Comparison of ENCODE assay signal across 13 cellular contexts in genomic region chr4:140806175-140806574, GRCh38. TPM values are rescaled to one million over a fixed set of nuclear protein-coding genes. Genes with fewer than 3 reads are reported as not detected.
DNase-seq lines count a peak whose midpoint lies in the region; ATAC-seq and TF ChIP-seq lines count a peak whose summit lies in the region.
"Had no signal": no experiment of that assay in that cellular context is flagged by ENCODE, and none has a peak within 500 bp of the region (broad histone marks: within the 10 kb centered on the region; RNA-seq: fewer than 3 reads in every experiment).

No MANE protein-coding gene starts in this region.

- peaks cover 14% of the 10 kb centered on the region for H3K9me3 Mint-ChIP-seq in dendritic cell treated with granulocyte-macrophage colony-stimulating factor and Interleukin-4, amounts not matched to agents 40 ng/mL and 50 ng/mL, for 4 days
- H3K9me3 Mint-ChIP-seq in activated CD8-positive, alpha-beta memory T cell treated with anti-CD3 and anti-CD28 coated beads, Interleukin-2, amount 10 ng/mL, durations not matched to agents 7 days and 5 days (ENCODE audit: low read depth), result no peaks in the 10 kb centered on the region

- ATAC-seq in GM18867 (IDR thresholded peaks at IDR 0.05; ENCODE audit: unreplicated experiment), result peak; percentile 69
- ATAC-seq in GM21619 (IDR thresholded peaks at IDR 0.05; ENCODE audit: unreplicated experiment), result peak; percentile 80
- ATAC-seq in HG03139 (IDR thresholded peaks at IDR 0.05; ENCODE audit: unreplicated experiment), result peak; percentile 45
- no peak for ATAC-seq in activated CD8-positive, alpha-beta memory T cell treated with anti-CD3 and anti-CD28 coated beads, Interleukin-2, amount 10 ng/mL, durations not matched to agents 7 days and 5 days
- ATAC-seq: activated CD8-positive, alpha-beta T cell treated with anti-CD3 and anti-CD28 coated beads, Interleukin-2, amount 10 ng/mL, durations not matched to agents 7 days and 5 days; naive thymus-derived CD8-positive, alpha-beta T cell had no signal

- DNase-seq in posterior vena cava (ENCODE audit: low spot score), result no peak
- DNase-seq in activated CD8-positive, alpha-beta memory T cell treated with anti-CD3 and anti-CD28 coated beads, Interleukin-2, amount 10 ng/mL, durations not matched to agents 7 days and 5 days, result no peak
- no peak for DNase-seq in tibial nerve (ENCODE audit: low spot score in 2 of 2)
- no peak for DNase-seq in T-helper 9 cell
- DNase-seq: activated CD8-positive, alpha-beta T cell treated with anti-CD3 and anti-CD28 coated beads, Interleukin-2, amount 10 ng/mL, durations not matched to agents 7 days and 5 days; Caco-2; IMR-90; naive thymus-derived CD8-positive, alpha-beta T cell; stimulated activated naive CD4-positive, alpha-beta T cell treated with Interleukin-2 at 50 U/mL for 16 hours had no signal

- no peaks in the 10 kb centered on the region for H3K36me3 ChIP-seq in tibial nerve

- H3K27me3 ChIP-seq in tibial nerve, result no peaks in the 10 kb centered on the region

- no peak for TF ChIP-seq CTCF in tibial nerve (IDR thresholded peaks at IDR 0.05)

- peaks cover 58% of the 10 kb centered on the region for H3K4me1 Mint-ChIP-seq in dendritic cell treated with granulocyte-macrophage colony-stimulating factor and Interleukin-4, amounts not matched to agents 40 ng/mL and 50 ng/mL, for 4 days (ENCODE audit: low read depth)
- no peaks in the 10 kb centered on the region for H3K4me1 Mint-ChIP-seq in activated CD8-positive, alpha-beta memory T cell treated with anti-CD3 and anti-CD28 coated beads, Interleukin-2, amount 10 ng/mL, durations not matched to agents 7 days and 5 days

- peak overlapping the region in 1 of 4 donors; percentile 41 for H3K27ac ChIP-seq in tibial nerve

- 88 to 96% methylated on average over 4 of the region's 4 CpGs for WGBS in tibial nerve, 2 donors

- H3K27me3 Mint-ChIP-seq in dendritic cell treated with granulocyte-macrophage colony-stimulating factor and Interleukin-4, amounts not matched to agents 40 ng/mL and 50 ng/mL, for 4 days, result peaks cover 4% of the 10 kb centered on the region
- no peaks in the 10 kb centered on the region for H3K27me3 Mint-ChIP-seq in activated CD8-positive, alpha-beta memory T cell treated with anti-CD3 and anti-CD28 coated beads, Interleukin-2, amount 10 ng/mL, durations not matched to agents 7 days and 5 days

- peaks cover 0 to 27% (median 14%) of the 10 kb centered on the region in 4 donors for H3K4me1 ChIP-seq in tibial nerve
- H3K4me1 ChIP-seq: Caco-2 had no signal

- CTCF ChIA-PET in activated CD8-positive, alpha-beta memory T cell treated with anti-CD3 and anti-CD28 coated beads, Interleukin-2, amount 10 ng/mL, durations not matched to agents 7 days and 5 days (lab: Charles Lee), result no interaction called here

- intact Hi-C loops in dendritic cell treated with granulocyte-macrophage colony-stimulating factor and Interleukin-4, amounts not matched to agents 40 ng/mL and 50 ng/mL, for 4 days (cut with micrococcal nuclease), result no loop called here
- intact Hi-C loops in posterior vena cava (cut with DNase I), result no loop called here

- no peaks in the 10 kb centered on the region for H3K9me3 ChIP-seq in tibial nerve
- H3K9me3 ChIP-seq: Caco-2 had no signal

- H3K4me3 ChIP-seq in tibial nerve, result no peak overlapping the region

- no peak for TF ChIP-seq POLR2A in tibial nerve (IDR thresholded peaks at IDR 0.05)

- no peaks in the 10 kb centered on the region for H3K36me3 Mint-ChIP-seq in dendritic cell treated with granulocyte-macrophage colony-stimulating factor and Interleukin-4, amounts not matched to agents 40 ng/mL and 50 ng/mL, for 4 days (ENCODE audit: low read depth)
- no peaks in the 10 kb centered on the region for H3K36me3 Mint-ChIP-seq in activated CD8-positive, alpha-beta memory T cell treated with anti-CD3 and anti-CD28 coated beads, Interleukin-2, amount 10 ng/mL, durations not matched to agents 7 days and 5 days

- no peak overlapping the region for H3K4me3 Mint-ChIP-seq in dendritic cell treated with granulocyte-macrophage colony-stimulating factor and Interleukin-4, amounts not matched to agents 40 ng/mL and 50 ng/mL, for 4 days
- H3K4me3 Mint-ChIP-seq in activated CD8-positive, alpha-beta memory T cell treated with anti-CD3 and anti-CD28 coated beads, Interleukin-2, amount 10 ng/mL, durations not matched to agents 7 days and 5 days, result no peak overlapping the region
- H3K4me3 Mint-ChIP-seq: activated CD8-positive, alpha-beta T cell treated with anti-CD3 and anti-CD28 coated beads, Interleukin-2, amount 10 ng/mL, durations not matched to agents 7 days and 5 days had no signal

- peak overlapping the region; percentile 42 for H3K27ac Mint-ChIP-seq in dendritic cell treated with granulocyte-macrophage colony-stimulating factor and Interleukin-4, amounts not matched to agents 40 ng/mL and 50 ng/mL, for 4 days
- no peak overlapping the region for H3K27ac Mint-ChIP-seq in activated CD8-positive, alpha-beta memory T cell treated with anti-CD3 and anti-CD28 coated beads, Interleukin-2, amount 10 ng/mL, durations not matched to agents 7 days and 5 days
- H3K27ac Mint-ChIP-seq: activated CD8-positive, alpha-beta T cell treated with anti-CD3 and anti-CD28 coated beads, Interleukin-2, amount 10 ng/mL, durations not matched to agents 7 days and 5 days had no signal

- TF ChIP-seq EP300 in tibial nerve (IDR thresholded peaks at IDR 0.05), result no peak

RNA-seq across cellular contexts. Expression of gene TBC1D9, which starts 50.0 kb away (rescaled TPM):
- 10 to 100 TPM; 13.9 to 16.9 TPM for total RNA-seq in posterior vena cava
- total RNA-seq in activated CD8-positive, alpha-beta memory T cell treated with anti-CD3 and anti-CD28 coated beads, Interleukin-2, amount 10 ng/mL, durations not matched to agents 7 days and 5 days, result under 1 TPM in 1 of 2 experiments, not detected in 1; 0.14 TPM
- total RNA-seq in tibial nerve, result 10 to 100 TPM; 18.4 to 23.7 (median 19.6) TPM
- total RNA-seq: activated CD8-positive, alpha-beta T cell treated with anti-CD3 and anti-CD28 coated beads, Interleukin-2, amount 10 ng/mL, durations not matched to agents 7 days and 5 days had no signal

Comparison
In these comparisons a context has a peak if more than half of its experiments do, and no peak if none do; other contexts are left out.
1. RNA of gene TBC1D9, which starts 50.0 kb away (total RNA-seq): 18.4 to 23.7 TPM in tibial nerve and 13.9 to 16.9 TPM in posterior vena cava; 0.14 TPM in activated CD8-positive, alpha-beta memory T cell treated with anti-CD3 and anti-CD28 coated beads, Interleukin-2, amount 10 ng/mL, durations not matched to agents 7 days and 5 days; every median in the first group is over 10 times any median in the second.